In genomic region chr1:33364578-33364945, GRCh38 we compare ENCODE assay signal across 12 cellular contexts. TPM values are rescaled to one million over a fixed set of nuclear protein-coding genes. Genes with fewer than 3 reads are reported as not detected.
DNase-seq lines count a peak whose midpoint lies in the region; ATAC-seq and TF ChIP-seq lines count a peak whose summit lies in the region.
"Had no signal": no experiment of that assay in that cellular context is flagged by ENCODE, and none has a peak within 500 bp of the region (broad histone marks: within the 10 kb centered on the region; RNA-seq: fewer than 3 reads in every experiment).

No MANE protein-coding gene starts in this region.

- H3K27me3 ChIP-seq in H7 (ENCODE audit: control insufficient read depth, insufficient read depth, low read length), result peaks cover 2% of the 10 kb centered on the region; the same call in 1 of the 2 replicates
- H3K27me3 ChIP-seq in iPS-20b (ENCODE audit: insufficient read depth, low read length), result peaks cover 38% of the 10 kb centered on the region
- H3K27me3 ChIP-seq in skeletal muscle tissue (ENCODE audit: control insufficient read depth in 3 of 3, insufficient read depth in 3 of 3, low read length in 3 of 3), result no peaks in the 10 kb centered on the region

- peaks cover 0 to 17% of the 10 kb centered on the region in 2 donors for H3K4me1 Mint-ChIP-seq in natural killer cell
- H3K4me1 Mint-ChIP-seq in activated T-cell treated with anti-CD3 and anti-CD28 coated beads, Interleukin-2, amount 50 U/mL, for 72 hours (ENCODE audit: low read depth), result peaks cover 6% of the 10 kb centered on the region

- peaks cover 34% of the 10 kb centered on the region for H3K4me1 ChIP-seq in iPS-20b (ENCODE audit: insufficient read depth, low read length)
- H3K4me1 ChIP-seq in skeletal muscle tissue (ENCODE audit: control insufficient read depth in 3 of 3, insufficient read depth in 3 of 3, low read length in 3 of 3), result peaks cover 46 to 69% (median 53%) of the 10 kb centered on the region in 3 donors

- no peak overlapping the region for H3K4me3 Mint-ChIP-seq in natural killer cell
- no peak overlapping the region for H3K4me3 Mint-ChIP-seq in activated T-cell treated with anti-CD3 and anti-CD28 coated beads, Interleukin-2, amount 50 U/mL, for 72 hours

- H3K27ac ChIP-seq in iPS-20b (ENCODE audit: low read length), result peak overlapping the region; percentile 34
- H3K27ac ChIP-seq in skeletal muscle tissue (ENCODE audit: low read depth, low read length), result peak overlapping the region; percentile 92

- H3K9me3 ChIP-seq in iPS-20b (ENCODE audit: insufficient read depth, low read depth, low read length), result no peaks in the 10 kb centered on the region
- H3K9me3 ChIP-seq in skeletal muscle tissue (ENCODE audit: control insufficient read depth in 3 of 3, low read length in 3 of 3), result no peaks in the 10 kb centered on the region

- intact Hi-C loops in natural killer cell (cut with micrococcal nuclease), result loop anchor here (10.0 kb wide), 1 partner anchor 230 kb away; no protein-coding TSS in a partner anchor

- H3K27ac Mint-ChIP-seq in natural killer cell, result no peak overlapping the region
- H3K27ac Mint-ChIP-seq in activated T-cell treated with anti-CD3 and anti-CD28 coated beads, Interleukin-2, amount 50 U/mL, for 72 hours, result no peak overlapping the region

- H3K36me3 Mint-ChIP-seq in natural killer cell, result no peaks in the 10 kb centered on the region
- H3K36me3 Mint-ChIP-seq in activated T-cell treated with anti-CD3 and anti-CD28 coated beads, Interleukin-2, amount 50 U/mL, for 72 hours (ENCODE audit: insufficient read depth in 2 of 2), result no peaks in the 10 kb centered on the region

- DNase-seq in H7 (peak; percentile 53), RPMI8226 (peak; percentile 28), natural killer cell (no peak)
- DNase-seq in activated T-cell treated with anti-CD3 and anti-CD28 coated beads, Interleukin-2, amount 50 U/mL, for 72 hours, result no peak
- DNase-seq: activated gamma-delta T cell; effector CD8-positive, alpha-beta T cell; KBM-7; stimulated activated naive CD8-positive, alpha-beta T cell treated with anti-CD3 and anti-CD28 coated beads, Interleukin-15, Interleukin-2, amounts not matched to agents 100 U/mL and 50 U/mL, for 24 hours had no signal

- ATAC-seq in natural killer cell (no peak), GM18502 (IDR thresholded peaks at IDR 0.05; ENCODE audit: poor library complexity, unreplicated experiment) (no peak), GM21526 (IDR thresholded peaks at IDR 0.05; ENCODE audit: low FRiP score, unreplicated experiment) (no peak)
- no peak for ATAC-seq in activated T-cell treated with anti-CD3 and anti-CD28 coated beads, Interleukin-2, amount 50 U/mL, for 72 hours (replicated peaks in 1 of 2)
- ATAC-seq: stimulated activated naive CD8-positive, alpha-beta T cell treated with anti-CD3 and anti-CD28 coated beads, Interleukin-15, Interleukin-2, amounts not matched to agents 100 U/mL and 50 U/mL, for 24 hours had no signal

- H3K9ac ChIP-seq in iPS-20b (ENCODE audit: low read depth, low read length) (no peak overlapping the region; the same call in 1 of the 2 replicates), skeletal muscle tissue (ENCODE audit: low read depth in 1 of 3, low read length in 3 of 3) (peak overlapping the region in 2 of 3 donors; percentile 47 to 69)

- H3K4me3 ChIP-seq in H7 (ENCODE audit: insufficient read depth, low read depth, low read length) (no peak overlapping the region), iPS-20b (ENCODE audit: low read length) (peak overlapping the region; percentile 6; the same call in 1 of the 2 replicates), skeletal muscle tissue (ENCODE audit: low read length in 3 of 3) (peak overlapping the region in 1 of 3 donors; percentile 22)

- H3K27me3 Mint-ChIP-seq in natural killer cell (ENCODE audit: low read depth in 2 of 2), result peaks cover 0 to 7% of the 10 kb centered on the region in 2 donors
- H3K27me3 Mint-ChIP-seq in activated T-cell treated with anti-CD3 and anti-CD28 coated beads, Interleukin-2, amount 50 U/mL, for 72 hours (ENCODE audit: low read depth), result peaks cover 6% of the 10 kb centered on the region

- TF ChIP-seq CTCF in natural killer cell (IDR thresholded peaks at IDR 0.05), result no peak

- H3K9me3 Mint-ChIP-seq in natural killer cell, result no peaks in the 10 kb centered on the region
- no peaks in the 10 kb centered on the region for H3K9me3 Mint-ChIP-seq in activated T-cell treated with anti-CD3 and anti-CD28 coated beads, Interleukin-2, amount 50 U/mL, for 72 hours

- no peaks in the 10 kb centered on the region for H3K36me3 ChIP-seq in H7 (replicated peaks; ENCODE audit: control insufficient read depth, insufficient read depth, low read length)
- no peaks in the 10 kb centered on the region for H3K36me3 ChIP-seq in iPS-20b (ENCODE audit: insufficient read depth, low read depth, low read length)
- peaks cover 6 to 7% (median 6%) of the 10 kb centered on the region in 3 donors for H3K36me3 ChIP-seq in skeletal muscle tissue (ENCODE audit: control insufficient read depth in 3 of 3, insufficient read depth in 3 of 3, low read length in 3 of 3)

RNA-seq across cellular contexts. Expression of gene A3GALT2, which starts 43.7 kb away (rescaled TPM):
- not detected in 2 replicates for total RNA-seq in H7 (2014; rRNA removed; shearing (Covaris generic))
- total RNA-seq in skeletal muscle tissue (not detected), natural killer cell (not detected)
- total RNA-seq in activated T-cell treated with anti-CD3 and anti-CD28 coated beads, Interleukin-2, amount 50 U/mL, for 72 hours, result not detected

Comparison
In these comparisons a context has a peak if more than half of its experiments do, and no peak if none do; other contexts are left out.
1. DNase-seq: peak in H7 (single experiment) and RPMI8226 (single experiment); none in natural killer cell (single experiment) and activated T-cell treated with anti-CD3 and anti-CD28 coated beads, Interleukin-2, amount 50 U/mL, for 72 hours (0 of 2).